In the genomic region with DNA sequence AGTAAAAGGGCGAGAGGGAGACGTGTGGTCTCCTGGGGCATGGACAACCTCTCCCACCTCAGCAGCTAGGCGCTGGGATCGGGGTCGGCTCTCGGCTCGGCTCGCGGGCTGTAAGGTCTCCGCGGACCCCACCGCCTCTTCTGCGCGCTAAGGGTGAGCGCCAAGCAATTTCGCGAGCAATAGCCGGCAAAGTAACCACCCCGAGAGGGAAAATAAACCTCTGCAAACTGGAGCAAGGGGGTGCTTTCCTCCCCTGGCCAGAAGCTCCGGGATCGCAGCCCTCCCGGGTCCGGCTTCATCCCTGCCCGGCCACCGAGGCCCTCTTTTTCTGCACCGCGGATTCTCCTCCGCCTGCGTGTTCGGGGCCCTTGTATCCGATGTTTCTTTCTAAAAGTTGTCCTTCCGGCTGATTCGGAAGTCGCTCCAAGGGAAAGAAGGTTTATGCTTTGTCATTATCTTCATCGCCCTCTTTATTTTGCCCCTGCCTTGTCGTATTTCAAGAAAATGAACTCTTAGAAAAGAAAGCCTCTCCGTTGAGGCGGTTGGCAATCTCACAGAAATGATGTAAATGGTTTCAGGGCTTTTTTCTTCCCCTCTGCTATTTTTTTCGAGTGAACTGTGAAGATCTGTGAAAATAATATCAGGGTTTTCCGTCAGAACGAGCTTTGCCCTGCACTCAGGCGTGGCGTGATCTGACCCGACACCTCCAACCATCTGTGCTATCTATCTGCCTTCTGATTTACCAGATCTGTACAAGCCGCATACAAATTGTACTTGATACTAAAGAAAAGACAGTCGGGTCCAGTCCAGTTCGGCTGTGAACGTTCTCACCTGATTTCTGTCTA, we compare ENCODE assay signal across 26 cellular contexts. TPM values are rescaled to one million over a fixed set of nuclear protein-coding genes. Genes with fewer than 3 reads are reported as not detected.
A peak's percentile ranks its signal among the peaks of the same experiment; 100 is the strongest.
DNase-seq lines count a peak whose midpoint lies in the region; TF ChIP-seq lines count a peak whose summit lies in the region.
"Had no signal": no experiment of that assay in that cellular context is flagged by ENCODE, and none has a peak within 500 bp of the region (broad histone marks: within the 10 kb centered on the region; RNA-seq: fewer than 3 reads in every experiment).

No MANE protein-coding gene starts in this region.

- TF ChIP-seq CTCF in GM10248 (IDR thresholded peaks at IDR 0.05; ENCODE audit: control extremely low read depth, extremely low read depth, low read depth, missing control alignments) (no peak), sigmoid colon (IDR thresholded peaks at IDR 0.05) (no peak)

- TF ChIP-seq POLR2A in sigmoid colon (IDR thresholded peaks at IDR 0.05) = no peak

- intact Hi-C loops in sigmoid colon (cut with DNase I) = no loop called here

- DNase-seq in NT2/D1 (ENCODE audit: low read depth, low spot score) (no peak), retina (peak; percentile 92), GM10248 (ENCODE audit: extremely low spot score) (no peak), GM19238 (ENCODE audit: insufficient read length, low spot score) (no peak), sigmoid colon (no peak)
- DNase-seq: activated CD4-positive, alpha-beta T cell treated with anti-CD3 and anti-CD28 coated beads for 48 hours; amniotic stem cell; caudate nucleus; CD8-positive, alpha-beta T cell; hippocampal formation; left colon; natural killer cell; NCI-H1417; NCI-H69; stimulated activated CD4-positive, alpha-beta T cell treated with anti-CD3 and anti-CD28 coated beads, Interleukin-4, amount 100 ng/mL, for 1 hour; stimulated activated naive CD8-positive, alpha-beta T cell treated with anti-CD3 and anti-CD28 coated beads, Interleukin-15, amount 100 ng/mL, for 72 hours; SW 1271 had no signal

- H3K9ac ChIP-seq in HUES6 (ENCODE audit: low read length) (no peak overlapping the region), NT2/D1 (ENCODE audit: insufficient read length, low read depth) (peak overlapping the region; percentile 61), iPS-15b (ENCODE audit: low read depth, low read length) (no peak overlapping the region)

- H3K27ac ChIP-seq in HUES6 (ENCODE audit: low read depth, low read length) = no peak overlapping the region
- no peak overlapping the region for H3K27ac ChIP-seq in sigmoid colon
- H3K27ac ChIP-seq: epithelial cell of prostate, prostate gland, tibial nerve had no signal

- H3K9me3 ChIP-seq in HUES6 (ENCODE audit: control insufficient read depth, insufficient read depth, low read depth, low read length) (no peaks in the 10 kb centered on the region), NT2/D1 (ENCODE audit: insufficient read depth, low read length) (no peaks in the 10 kb centered on the region), iPS-15b (ENCODE audit: control insufficient read depth, insufficient read depth, low read length) (no peaks in the 10 kb centered on the region), sigmoid colon (no peaks in the 10 kb centered on the region)
- H3K9me3 ChIP-seq: prostate gland, tibial nerve had no signal

- POLR2A ChIA-PET in GM10248 (lab: Yijun Ruan, JAX) = no interaction called here

- peaks cover 33% of the 10 kb centered on the region for H3K4me1 ChIP-seq in HUES6 (ENCODE audit: control insufficient read depth, insufficient read depth, low read length)
- H3K4me1 ChIP-seq in NT2/D1 (ENCODE audit: insufficient read depth, insufficient read length) = peaks cover 2% of the 10 kb centered on the region
- no peaks in the 10 kb centered on the region for H3K4me1 ChIP-seq in iPS-15b (ENCODE audit: control insufficient read depth, insufficient read depth, low read length)
- H3K4me1 ChIP-seq in sigmoid colon = peaks cover 0 to 42% (median 36%) of the 10 kb centered on the region in 4 donors
- H3K4me1 ChIP-seq: prostate gland had no signal

- CTCF ChIA-PET in GM10248 (lab: Yijun Ruan, JAX) = interaction anchor here (1.6 kb wide), 1 partner anchor 12 kb away, joined by 3 read pairs; no protein-coding TSS in a partner anchor

- 7 to 18% methylated on average over 48 of the region's 48 CpGs for WGBS in sigmoid colon, 2 donors

- H3K4me3 ChIP-seq in HUES6 (ENCODE audit: low read depth, low read length) (peak overlapping the region; percentile 48), NT2/D1 (ENCODE audit: insufficient read length, low read depth) (peak overlapping the region; percentile 21), iPS-15b (ENCODE audit: low read depth, low read length) (peak overlapping the region; percentile 27), sigmoid colon (no peak overlapping the region)
- H3K4me3 ChIP-seq: prostate gland, smooth muscle cell, tibial nerve had no signal

- H3K36me3 ChIP-seq in HUES6 (ENCODE audit: control insufficient read depth, insufficient read depth, low read length) (no peaks in the 10 kb centered on the region), NT2/D1 (ENCODE audit: insufficient read depth, insufficient read length, low read length) (no peaks in the 10 kb centered on the region), iPS-15b (ENCODE audit: control insufficient read depth, insufficient read depth, low read length) (no peaks in the 10 kb centered on the region), sigmoid colon (no peaks in the 10 kb centered on the region)
- H3K36me3 ChIP-seq: prostate gland, tibial nerve had no signal

- TF ChIP-seq EP300 in sigmoid colon (IDR thresholded peaks at IDR 0.05) = no peak

- H3K27me3 ChIP-seq in HUES6 (ENCODE audit: control insufficient read depth, insufficient read depth, low read length) = peaks cover 100% of the 10 kb centered on the region
- H3K27me3 ChIP-seq in NT2/D1 (ENCODE audit: insufficient read depth, insufficient read length) = peaks cover 91% of the 10 kb centered on the region
- peaks cover 100% of the 10 kb centered on the region for H3K27me3 ChIP-seq in iPS-15b (ENCODE audit: control insufficient read depth, insufficient read depth, low read length)
- H3K27me3 ChIP-seq in sigmoid colon = peaks cover 52 to 100% (median 70%) of the 10 kb centered on the region in 3 donors

RNA-seq across cellular contexts. Expression of a gene that starts 1.7 kb away (rescaled TPM):
- total RNA-seq in sigmoid colon = not detected
- polyA plus RNA-seq in sigmoid colon = not detected
- total RNA-seq: CD8-positive, alpha-beta T cell; dermis microvascular lymphatic vessel endothelial cell; fibroblast of villous mesenchyme; HT1080; left colon; natural killer cell; smooth muscle cell; tibial nerve had no signal
- polyA plus RNA-seq: smooth muscle cell had no signal

RNA-seq across cellular contexts. Expression of a gene that starts 21.3 kb away (rescaled TPM):
- 1 to 10 TPM in 1 of 4 donors, under 1 TPM in 2, not detected in 1; 0.16 to 1.6 (median 0.36) TPM for total RNA-seq in sigmoid colon
- polyA plus RNA-seq in sigmoid colon = not detected
- total RNA-seq: CD8-positive, alpha-beta T cell; dermis microvascular lymphatic vessel endothelial cell; HT1080; left colon; natural killer cell had no signal
- polyA plus RNA-seq: smooth muscle cell had no signal

Comparison
In these comparisons a context has a peak if more than half of its experiments do, and no peak if none do; other contexts are left out.
1. H3K4me3 ChIP-seq: peak in HUES6 (single experiment), NT2/D1 (single experiment) and iPS-15b (single experiment); none in sigmoid colon (0 of 4).